In genomic region chr22:23841292-23841691, GRCh38 we compare ENCODE assay signal across 27 cellular contexts. TPM values are rescaled to one million over a fixed set of nuclear protein-coding genes. Genes with fewer than 3 reads are reported as not detected.
DNase-seq lines count a peak whose midpoint lies in the region; ATAC-seq and TF ChIP-seq lines count a peak whose summit lies in the region.
"Had no signal": no experiment of that assay in that cellular context is flagged by ENCODE, and none has a peak within 500 bp of the region (broad histone marks: within the 10 kb centered on the region; RNA-seq: fewer than 3 reads in every experiment).

No MANE protein-coding gene starts in this region.

- peak overlapping the region; percentile 30 for H3K27ac Mint-ChIP-seq in activated CD8-positive, alpha-beta T cell treated with anti-CD3 and anti-CD28 coated beads, Interleukin-2, amount 10 ng/mL, durations not matched to agents 7 days and 5 days
- no peak overlapping the region for H3K27ac Mint-ChIP-seq in activated CD8-positive, alpha-beta T cell treated with anti-CD3 and anti-CD28 coated beads for 36 hours
- H3K27ac Mint-ChIP-seq in glutamatergic neuron (ENCODE audit: unreplicated experiment) (peak overlapping the region; percentile 34), osteocyte (ENCODE audit: unreplicated experiment) (peak overlapping the region; percentile 20)
- H3K27ac Mint-ChIP-seq: activated naive CD4-positive, alpha-beta T cell treated with anti-CD3 and anti-CD28 coated beads, Interleukin-2, amount 50 U/mL, for 24 hours; activated T-cell treated with anti-CD3 and anti-CD28 coated beads, Interleukin-2, amount 50 U/mL, for 72 hours; progenitor cell of endocrine pancreas; T-cell had no signal

- H3K27ac ChIP-seq in KMS-11, result peak overlapping the region; percentile 100; the same call in 1 of the 2 replicates
- H3K27ac ChIP-seq: A549, GM23248, heart right ventricle, PC-9, suprapubic skin had no signal

- H3K36me3 ChIP-seq in KMS-11 (ENCODE audit: insufficient read depth), result no peaks in the 10 kb centered on the region
- H3K36me3 ChIP-seq: suprapubic skin had no signal

- H3K9me3 Mint-ChIP-seq in activated CD8-positive, alpha-beta T cell treated with anti-CD3 and anti-CD28 coated beads, Interleukin-2, amount 10 ng/mL, durations not matched to agents 7 days and 5 days (ENCODE audit: insufficient read depth), result no peaks in the 10 kb centered on the region
- no peaks in the 10 kb centered on the region for H3K9me3 Mint-ChIP-seq in activated CD8-positive, alpha-beta T cell treated with anti-CD3 and anti-CD28 coated beads for 36 hours
- H3K9me3 Mint-ChIP-seq in glutamatergic neuron (ENCODE audit: unreplicated experiment) (peaks cover 20% of the 10 kb centered on the region), osteocyte (ENCODE audit: unreplicated experiment) (no peaks in the 10 kb centered on the region)
- H3K9me3 Mint-ChIP-seq: activated naive CD4-positive, alpha-beta T cell treated with anti-CD3 and anti-CD28 coated beads, Interleukin-2, amount 50 U/mL, for 24 hours; activated T-cell treated with anti-CD3 and anti-CD28 coated beads, Interleukin-2, amount 50 U/mL, for 72 hours; T-cell had no signal

- H3K4me2 ChIP-seq in KMS-11, result peak overlapping the region; percentile 23; the same call in 1 of the 2 replicates
- H3K4me2 ChIP-seq: A549, PC-9 had no signal

- no peak overlapping the region for H3K4me3 ChIP-seq in KMS-11 (IDR thresholded peaks at IDR 0.05; ENCODE audit: insufficient read depth, low read depth, low read length)
- H3K4me3 ChIP-seq: A549, GM23248, heart right ventricle, PC-9, suprapubic skin had no signal

- POLR2A ChIA-PET in activated CD8-positive, alpha-beta T cell treated with anti-CD3 and anti-CD28 coated beads, Interleukin-2, amount 10 ng/mL, durations not matched to agents 7 days and 5 days (lab: Charles Lee), result interaction anchor here (0.7 kb wide), 1 partner anchor 237 kb away, joined by 3 read pairs; no protein-coding TSS in a partner anchor
- POLR2A ChIA-PET in activated CD8-positive, alpha-beta T cell treated with anti-CD3 and anti-CD28 coated beads for 36 hours (lab: Charles Lee), result no interaction called here

- H3K9ac ChIP-seq in KMS-11, result no peak overlapping the region; the same call in 1 of the 2 replicates
- H3K9ac ChIP-seq: GM23248 had no signal

- no peak for DNase-seq in activated CD8-positive, alpha-beta T cell treated with anti-CD3 and anti-CD28 coated beads, Interleukin-2, amount 10 ng/mL, durations not matched to agents 7 days and 5 days
- no peak for DNase-seq in activated CD8-positive, alpha-beta T cell treated with anti-CD3 and anti-CD28 coated beads for 36 hours
- DNase-seq in glutamatergic neuron (no peak), osteocyte (ENCODE audit: extremely low spot score, unreplicated experiment) (no peak), NCI-H69 (lab: John Stamatoyannopoulos, UW) (no peak), GDM1 (lab: John Stamatoyannopoulos, UW) (no peak)
- no peak for DNase-seq in activated naive CD4-positive, alpha-beta T cell treated with anti-CD3 and anti-CD28 coated beads, Interleukin-2, amount 50 U/mL, for 16 hours
- DNase-seq: activated T-cell treated with anti-CD3 and anti-CD28 coated beads, Interleukin-2, amount 50 U/mL, for 72 hours; anterior cingulate cortex; C1 segment of cervical spinal cord; central memory CD4-positive, alpha-beta T cell; DMS79 treated with DMSO at 0.1 percent for 48 hours; GM23248; heart right ventricle; KBM-7; left colon; MM.1S; NCI-H1436 treated with DMSO at 0.1 percent for 48 hours; NCI-H510A; PC-9; SIG-M5; T-cell had no signal

- peaks cover 75% of the 10 kb centered on the region for H3K4me1 ChIP-seq in KMS-11 (ENCODE audit: low read depth, poor library complexity, severe bottlenecking)

- H3K36me3 Mint-ChIP-seq in activated CD8-positive, alpha-beta T cell treated with anti-CD3 and anti-CD28 coated beads, Interleukin-2, amount 10 ng/mL, durations not matched to agents 7 days and 5 days (ENCODE audit: low read depth), result peaks cover 9% of the 10 kb centered on the region
- peaks cover 2% of the 10 kb centered on the region for H3K36me3 Mint-ChIP-seq in activated CD8-positive, alpha-beta T cell treated with anti-CD3 and anti-CD28 coated beads for 36 hours (ENCODE audit: low read depth)
- H3K36me3 Mint-ChIP-seq in glutamatergic neuron (ENCODE audit: unreplicated experiment), result no peaks in the 10 kb centered on the region
- peaks cover 2% of the 10 kb centered on the region for H3K36me3 Mint-ChIP-seq in osteocyte (ENCODE audit: unreplicated experiment)
- H3K36me3 Mint-ChIP-seq: activated naive CD4-positive, alpha-beta T cell treated with anti-CD3 and anti-CD28 coated beads, Interleukin-2, amount 50 U/mL, for 24 hours; T-cell had no signal

- peaks cover 42% of the 10 kb centered on the region for H3K4me1 Mint-ChIP-seq in activated CD8-positive, alpha-beta T cell treated with anti-CD3 and anti-CD28 coated beads, Interleukin-2, amount 10 ng/mL, durations not matched to agents 7 days and 5 days (ENCODE audit: low read depth)
- peaks cover 20% of the 10 kb centered on the region for H3K4me1 Mint-ChIP-seq in activated CD8-positive, alpha-beta T cell treated with anti-CD3 and anti-CD28 coated beads for 36 hours (ENCODE audit: low read depth)
- H3K4me1 Mint-ChIP-seq in glutamatergic neuron (ENCODE audit: low read depth, unreplicated experiment) (peaks cover 8% of the 10 kb centered on the region), osteocyte (ENCODE audit: unreplicated experiment) (peaks cover 27% of the 10 kb centered on the region)

- CTCF ChIA-PET in activated CD8-positive, alpha-beta T cell treated with anti-CD3 and anti-CD28 coated beads, Interleukin-2, amount 10 ng/mL, durations not matched to agents 7 days and 5 days (lab: Charles Lee), result no interaction called here
- CTCF ChIA-PET in activated CD8-positive, alpha-beta T cell treated with anti-CD3 and anti-CD28 coated beads for 36 hours (lab: Charles Lee), result no interaction called here

- intact Hi-C loops in activated CD8-positive, alpha-beta T cell treated with anti-CD3 and anti-CD28 coated beads for 36 hours (cut with micrococcal nuclease), result no loop called here

- H3K4me3 Mint-ChIP-seq in activated CD8-positive, alpha-beta T cell treated with anti-CD3 and anti-CD28 coated beads, Interleukin-2, amount 10 ng/mL, durations not matched to agents 7 days and 5 days, result no peak overlapping the region
- H3K4me3 Mint-ChIP-seq in activated CD8-positive, alpha-beta T cell treated with anti-CD3 and anti-CD28 coated beads for 36 hours, result no peak overlapping the region
- H3K4me3 Mint-ChIP-seq in glutamatergic neuron (ENCODE audit: unreplicated experiment), result no peak overlapping the region
- H3K4me3 Mint-ChIP-seq in osteocyte (ENCODE audit: unreplicated experiment), result no peak overlapping the region
- H3K4me3 Mint-ChIP-seq: activated naive CD4-positive, alpha-beta T cell treated with anti-CD3 and anti-CD28 coated beads, Interleukin-2, amount 50 U/mL, for 24 hours; activated T-cell treated with anti-CD3 and anti-CD28 coated beads, Interleukin-2, amount 50 U/mL, for 72 hours; T-cell had no signal

- no peak for TF ChIP-seq CTCF in activated CD8-positive, alpha-beta T cell treated with anti-CD3 and anti-CD28 coated beads for 36 hours (IDR thresholded peaks at IDR 0.05)
- no peak for TF ChIP-seq CTCF in KMS-11 (conservative IDR thresholded peaks at IDR 0.05; ENCODE audit: low read depth, low read length)
- no peak for TF ChIP-seq CTCF in glutamatergic neuron (IDR thresholded peaks at IDR 0.05; ENCODE audit: partially characterized antibody, unreplicated experiment)
- TF ChIP-seq CTCF in osteocyte (IDR thresholded peaks at IDR 0.05), result no peak

- no peak for ATAC-seq in activated CD8-positive, alpha-beta T cell treated with anti-CD3 and anti-CD28 coated beads, Interleukin-2, amount 10 ng/mL, durations not matched to agents 7 days and 5 days
- no peak for ATAC-seq in activated CD8-positive, alpha-beta T cell treated with anti-CD3 and anti-CD28 coated beads for 36 hours
- ATAC-seq: A549; activated T-cell treated with anti-CD3 and anti-CD28 coated beads, Interleukin-2, amount 50 U/mL, for 72 hours; heart right ventricle; left colon; T-cell had no signal

- no peaks in the 10 kb centered on the region for H4K20me1 ChIP-seq in KMS-11 (ENCODE audit: insufficient read depth)

- peaks cover 21% of the 10 kb centered on the region for H3K79me2 ChIP-seq in KMS-11 (ENCODE audit: insufficient read depth, low read depth)

- no peaks in the 10 kb centered on the region for H3K27me3 ChIP-seq in KMS-11 (ENCODE audit: insufficient read depth, low read depth)
- H3K27me3 ChIP-seq: heart right ventricle, suprapubic skin had no signal

- H2AFZ ChIP-seq in KMS-11 (ENCODE audit: low read depth), result no peak overlapping the region
- H2AFZ ChIP-seq: GM23248, PC-9 had no signal

- H3K27me3 Mint-ChIP-seq in activated CD8-positive, alpha-beta T cell treated with anti-CD3 and anti-CD28 coated beads, Interleukin-2, amount 10 ng/mL, durations not matched to agents 7 days and 5 days (ENCODE audit: low read depth), result peaks cover 10% of the 10 kb centered on the region
- peaks cover 2% of the 10 kb centered on the region for H3K27me3 Mint-ChIP-seq in activated CD8-positive, alpha-beta T cell treated with anti-CD3 and anti-CD28 coated beads for 36 hours
- H3K27me3 Mint-ChIP-seq in glutamatergic neuron (ENCODE audit: unreplicated experiment) (peaks cover 18% of the 10 kb centered on the region), osteocyte (ENCODE audit: unreplicated experiment) (no peaks in the 10 kb centered on the region)
- H3K27me3 Mint-ChIP-seq: activated naive CD4-positive, alpha-beta T cell treated with anti-CD3 and anti-CD28 coated beads, Interleukin-2, amount 50 U/mL, for 24 hours; T-cell had no signal

RNA-seq across cellular contexts. Expression of gene DERL3, which starts 2.5 kb away (rescaled TPM):
- 1 to 10 TPM; 8.1 to 10.0 TPM for total RNA-seq in activated CD8-positive, alpha-beta T cell treated with anti-CD3 and anti-CD28 coated beads, Interleukin-2, amount 10 ng/mL, durations not matched to agents 7 days and 5 days
- 1 to 10 TPM; 5.4 to 7.6 TPM for total RNA-seq in activated CD8-positive, alpha-beta T cell treated with anti-CD3 and anti-CD28 coated beads for 36 hours
- total RNA-seq in glutamatergic neuron (ENCODE audit: unreplicated experiment), result 1.2 TPM
- total RNA-seq in osteocyte, result 0.52 and 0.56 TPM in 2 replicates

RNA-seq across cellular contexts. Expression of gene SLC2A11, which starts 16.4 kb away (rescaled TPM):
- total RNA-seq in activated CD8-positive, alpha-beta T cell treated with anti-CD3 and anti-CD28 coated beads, Interleukin-2, amount 10 ng/mL, durations not matched to agents 7 days and 5 days, result 1 to 10 TPM; 6.7 to 7.9 TPM
- 1 to 10 TPM; 8.0 to 8.6 TPM for total RNA-seq in activated CD8-positive, alpha-beta T cell treated with anti-CD3 and anti-CD28 coated beads for 36 hours
- 52.4 TPM for total RNA-seq in glutamatergic neuron (ENCODE audit: unreplicated experiment)
- total RNA-seq in osteocyte, result 19.0 and 22.6 TPM in 2 replicates

RNA-seq across cellular contexts. Expression of gene MIF, which starts 52.9 kb away (rescaled TPM):
- 1,000 to 10,000 TPM; 1,002 to 1,009 TPM for total RNA-seq in activated CD8-positive, alpha-beta T cell treated with anti-CD3 and anti-CD28 coated beads, Interleukin-2, amount 10 ng/mL, durations not matched to agents 7 days and 5 days
- total RNA-seq in activated CD8-positive, alpha-beta T cell treated with anti-CD3 and anti-CD28 coated beads for 36 hours, result 1,000 to 10,000 TPM; 1,485 to 1,525 TPM
- total RNA-seq in glutamatergic neuron (ENCODE audit: unreplicated experiment) (581 TPM), osteocyte (354 and 363 TPM in 2 replicates)

RNA-seq across cellular contexts. Expression of gene SMARCB1, which starts 54.5 kb away (rescaled TPM):
- 100 to 1,000 TPM; 112 to 113 TPM for total RNA-seq in activated CD8-positive, alpha-beta T cell treated with anti-CD3 and anti-CD28 coated beads, Interleukin-2, amount 10 ng/mL, durations not matched to agents 7 days and 5 days
- total RNA-seq in activated CD8-positive, alpha-beta T cell treated with anti-CD3 and anti-CD28 coated beads for 36 hours, result 10 to 100 TPM; 82.8 to 86.3 TPM
- total RNA-seq in glutamatergic neuron (ENCODE audit: unreplicated experiment) (227 TPM), osteocyte (126 and 127 TPM in 2 replicates)
